Comparison of ENCODE assay signal across 10 cellular contexts in genomic region chr15:81303241-81304225, GRCh38. TPM values are rescaled to one million over a fixed set of nuclear protein-coding genes. Genes with fewer than 3 reads are reported as not detected.
A peak's percentile ranks its signal among the peaks of the same experiment; 100 is the strongest.
DNase-seq lines count a peak whose midpoint lies in the region; ATAC-seq, FAIRE-seq and TF ChIP-seq lines count a peak whose summit lies in the region.
"Had no signal": no experiment of that assay in that cellular context is flagged by ENCODE, and none has a peak within 500 bp of the region (broad histone marks: within the 10 kb centered on the region; RNA-seq: fewer than 3 reads in every experiment).

No MANE protein-coding gene starts in this region.

- 68 to 78% (median 74%) methylated on average over 6 to 9 of the region's 9 CpGs for WGBS in adrenal gland, 4 donors

- H3K27ac ChIP-seq in OCI-LY3 (ENCODE audit: low read length), result peak overlapping the region; percentile 98
- peak overlapping the region; percentile 90 for H3K27ac ChIP-seq in effector memory CD4-positive, alpha-beta T cell (ENCODE audit: insufficient read depth, low read length, poor library complexity, severe bottlenecking)
- H3K27ac ChIP-seq in neutrophil, result peak overlapping the region; percentile 96
- peak overlapping the region in 2 of 5 donors; percentile 59 to 79 for H3K27ac ChIP-seq in adrenal gland

- H4K20me1 ChIP-seq in OCI-LY3 (ENCODE audit: insufficient read depth, low read length), result peaks cover 51% of the 10 kb centered on the region

- FAIRE-seq in GM12892 (lab: Jason Lieb, UNC), result peak; percentile 73

- peak overlapping the region; percentile 100 for H3K9ac ChIP-seq in OCI-LY3 (ENCODE audit: low read length)

- TF ChIP-seq CTCF in OCI-LY3 (IDR thresholded peaks at IDR 0.05; ENCODE audit: low read depth, low read length) (no peak), neutrophil (IDR thresholded peaks at IDR 0.05) (no peak), adrenal gland (IDR thresholded peaks at IDR 0.05) (no peak)

- peak overlapping the region; percentile 83 for H3K4me2 ChIP-seq in OCI-LY3 (ENCODE audit: low read length)

- H3K36me3 ChIP-seq in OCI-LY3 (replicated peaks; ENCODE audit: low read depth, low read length) (peaks cover 96% of the 10 kb centered on the region), neutrophil (peaks cover 95% of the 10 kb centered on the region), adrenal gland (replicated peaks in 1 of 2) (peaks cover 0 to 14% of the 10 kb centered on the region in 2 donors)
- H3K36me3 ChIP-seq in effector memory CD4-positive, alpha-beta T cell (ENCODE audit: control insufficient read depth, insufficient read depth, low read length), result peaks cover 78% of the 10 kb centered on the region
- H3K36me3 ChIP-seq: thoracic aorta had no signal

- no peak for ATAC-seq in GM18870 (IDR thresholded peaks at IDR 0.05; ENCODE audit: unreplicated experiment)
- no peak for ATAC-seq in GM19467 (IDR thresholded peaks at IDR 0.05; ENCODE audit: unreplicated experiment)
- ATAC-seq: left colon had no signal

- H3K9me3 ChIP-seq in OCI-LY3 (ENCODE audit: insufficient read depth, low read length) (no peaks in the 10 kb centered on the region), neutrophil (no peaks in the 10 kb centered on the region), adrenal gland (replicated peaks in 1 of 3) (no peaks in the 10 kb centered on the region)
- H3K9me3 ChIP-seq in effector memory CD4-positive, alpha-beta T cell (ENCODE audit: control insufficient read depth, low read length), result no peaks in the 10 kb centered on the region
- H3K9me3 ChIP-seq: thoracic aorta had no signal

- intact Hi-C loops in adrenal gland (cut with DNase I), result no loop called here

- no peak for TF ChIP-seq POLR2A in GM12892 (IDR thresholded peaks at IDR 0.05; ENCODE audit: low read depth, low read length)
- no peak for TF ChIP-seq POLR2A in adrenal gland (IDR thresholded peaks at IDR 0.05)

- H2AFZ ChIP-seq in OCI-LY3 (ENCODE audit: low read depth, low read length), result no peak overlapping the region

- peak overlapping the region; percentile 86 for H3K4me3 ChIP-seq in OCI-LY3 (ENCODE audit: low read length)
- H3K4me3 ChIP-seq in effector memory CD4-positive, alpha-beta T cell (ENCODE audit: insufficient read depth, low read depth, low read length, poor library complexity, severe bottlenecking), result peak overlapping the region; percentile 79
- H3K4me3 ChIP-seq in neutrophil (ENCODE audit: low read depth in 1 of 2, low read length in 1 of 2), result peak overlapping the region in 1 of 2 experiments; percentile 86
- H3K4me3 ChIP-seq in adrenal gland, result no peak overlapping the region
- H3K4me3 ChIP-seq: thoracic aorta had no signal

- peaks cover 96% of the 10 kb centered on the region for H3K79me2 ChIP-seq in OCI-LY3 (ENCODE audit: low read length)

- H3K27me3 ChIP-seq in OCI-LY3 (ENCODE audit: low read depth, low read length) (no peaks in the 10 kb centered on the region), neutrophil (no peaks in the 10 kb centered on the region), adrenal gland (peaks cover 3% of the 10 kb centered on the region)
- H3K27me3 ChIP-seq in effector memory CD4-positive, alpha-beta T cell (replicated peaks; ENCODE audit: control insufficient read depth, insufficient read depth, low read length, poor library complexity, severe bottlenecking), result no peaks in the 10 kb centered on the region

- DNase-seq in GM12892 (ENCODE audit: insufficient read length) (no peak), HPDE6-E6E7 (ENCODE audit: extremely low spot score) (no peak), adrenal gland (no peak)
- DNase-seq in effector memory CD4-positive, alpha-beta T cell, result peak in 1 of 3 donors; percentile 25

- H3K4me1 ChIP-seq in OCI-LY3 (ENCODE audit: low read length) (peaks cover 95% of the 10 kb centered on the region), neutrophil (ENCODE audit: control insufficient read depth in 1 of 2, insufficient read depth in 1 of 2, low read depth in 1 of 2, low read length in 1 of 2) (peaks cover 66% of the 10 kb centered on the region in 2 experiments), adrenal gland (replicated peaks in 1 of 2) (peaks cover 0 to 12% of the 10 kb centered on the region in 2 donors)
- H3K4me1 ChIP-seq in effector memory CD4-positive, alpha-beta T cell (ENCODE audit: control insufficient read depth, insufficient read depth, low read length, poor library complexity, severe bottlenecking), result peaks cover 66% of the 10 kb centered on the region

RNA-seq across cellular contexts. Expression of gene STARD5, which starts 20.4 kb away (rescaled TPM):
- 4.0 TPM for polyA plus RNA-seq in GM12892 (2012; ENCODE audit: missing spikeins)
- 1 to 10 TPM in 7 of 8 donors, under 1 TPM in 1; 0.97 to 6.1 (median 3.3) TPM for total RNA-seq in adrenal gland
- polyA plus RNA-seq in adrenal gland, result 1 to 10 TPM; 3.4 to 5.1 (median 3.8) TPM

Comparison
In these comparisons a context has a peak if more than half of its experiments do, and no peak if none do; other contexts are left out.
1. H3K4me3 ChIP-seq: peak in OCI-LY3 (single experiment) and effector memory CD4-positive, alpha-beta T cell (single experiment); none in adrenal gland (0 of 4).